Comparison of ENCODE assay signal across 17 cellular contexts in the genomic region with DNA sequence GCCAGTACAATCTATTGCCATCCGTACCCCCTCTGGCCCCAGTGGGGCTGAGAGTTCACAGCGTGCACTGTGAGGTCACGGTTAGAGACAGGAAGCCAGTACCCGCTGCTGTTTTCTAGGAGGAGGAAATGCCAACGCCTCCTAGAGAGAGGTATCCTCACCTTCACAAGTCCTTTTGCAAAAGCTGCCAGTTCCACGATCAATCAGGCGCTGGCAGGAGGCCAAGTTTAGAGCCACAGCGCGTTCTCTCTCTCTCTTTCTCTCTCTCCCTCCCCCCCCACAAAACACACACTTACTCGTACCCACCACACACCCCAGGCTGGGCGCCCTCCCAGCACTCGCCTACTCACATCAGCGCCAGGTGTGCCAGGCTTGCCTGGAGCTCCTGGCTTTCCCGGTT. TPM values are rescaled to one million over a fixed set of nuclear protein-coding genes. Genes with fewer than 3 reads are reported as not detected.
A peak's percentile ranks its signal among the peaks of the same experiment; 100 is the strongest.
DNase-seq lines count a peak whose midpoint lies in the region; ATAC-seq and TF ChIP-seq lines count a peak whose summit lies in the region.
"Had no signal": no experiment of that assay in that cellular context is flagged by ENCODE, and none has a peak within 500 bp of the region (broad histone marks: within the 10 kb centered on the region; RNA-seq: fewer than 3 reads in every experiment).

No MANE protein-coding gene starts in this region.

- CTCF ChIA-PET in HEK293T (lab: Yijun Ruan, JAX) = no interaction called here

- H3K9me3 ChIP-seq in BE2C (no peaks in the 10 kb centered on the region; the same call in 1 of the 2 replicates), HUES64 (ENCODE audit: insufficient read depth, low read depth, low read length) (no peaks in the 10 kb centered on the region), hepatocyte (ENCODE audit: low read depth) (no peaks in the 10 kb centered on the region)
- H3K9me3 ChIP-seq: gastroesophageal sphincter had no signal

- POLR2A ChIA-PET in HEK293T (lab: Yijun Ruan, JAX) = no interaction called here

- H2AFZ ChIP-seq in hepatocyte = no peak overlapping the region
- H2AFZ ChIP-seq: PC-9 had no signal

- DNase-seq in BE2C = peak; percentile 21
- DNase-seq in NCI-H345 (lab: John Stamatoyannopoulos, UW) = peak; percentile 96
- DNase-seq in hepatocyte (ENCODE audit: low spot score) = peak; percentile 23
- no peak for DNase-seq in HEK293T (ENCODE audit: extremely low spot score)
- DNase-seq in EL = no peak
- DNase-seq: activated naive CD4-positive, alpha-beta T cell treated with anti-CD3 and anti-CD28 coated beads, Interleukin-2, amount 10 ng/mL, durations not matched to agents 7 days and 5 days; DND-41; effector memory CD4-positive, alpha-beta T cell; PC-9; stimulated activated CD4-positive, alpha-beta T cell treated with anti-CD3 and anti-CD28 coated beads, Interleukin-4, amount 100 ng/mL, for 4 hours; stimulated activated naive CD4-positive, alpha-beta T cell treated with Interleukin-2 at 50 U/mL for 16 hours had no signal

- H3K27ac ChIP-seq in HUES64 (ENCODE audit: low read depth, low read length) = no peak overlapping the region
- H3K27ac ChIP-seq in hepatocyte = no peak overlapping the region
- H3K27ac ChIP-seq: gastroesophageal sphincter, PC-9 had no signal

- no peak for ATAC-seq in GM21825 (IDR thresholded peaks at IDR 0.05; ENCODE audit: unreplicated experiment)
- no peak for ATAC-seq in HG03108 (IDR thresholded peaks at IDR 0.05; ENCODE audit: unreplicated experiment)
- ATAC-seq: gastroesophageal sphincter had no signal

- no peaks in the 10 kb centered on the region for H3K36me3 ChIP-seq in BE2C
- H3K36me3 ChIP-seq in HUES64 (ENCODE audit: insufficient read depth, low read length) = no peaks in the 10 kb centered on the region
- H3K36me3 ChIP-seq in hepatocyte (replicated peaks; ENCODE audit: insufficient read depth, low read depth) = no peaks in the 10 kb centered on the region
- H3K36me3 ChIP-seq: gastroesophageal sphincter had no signal

- no peaks in the 10 kb centered on the region for H3K9me2 ChIP-seq in hepatocyte (replicated peaks; ENCODE audit: insufficient read depth)

- TF ChIP-seq CTCF in BE2C (IDR thresholded peaks at IDR 0.05; ENCODE audit: low read depth, low read length) (no peak), hepatocyte (IDR thresholded peaks at IDR 0.05; ENCODE audit: poor library complexity) (no peak)

- no peaks in the 10 kb centered on the region for H4K20me1 ChIP-seq in hepatocyte (ENCODE audit: insufficient read depth, poor library complexity, severe bottlenecking)

- no peak overlapping the region for H3K4me3 ChIP-seq in BE2C (ENCODE audit: low read depth, low read length)
- H3K4me3 ChIP-seq in HUES64 (ENCODE audit: low read length) = no peak overlapping the region
- H3K4me3 ChIP-seq in hepatocyte = no peak overlapping the region
- H3K4me3 ChIP-seq: gastroesophageal sphincter, PC-9 had no signal

- H3K27me3 ChIP-seq in BE2C (peaks cover 56% of the 10 kb centered on the region), HUES64 (ENCODE audit: insufficient read depth, low read length) (peaks cover 56% of the 10 kb centered on the region), hepatocyte (peaks cover 62% of the 10 kb centered on the region)

- H3K4me1 ChIP-seq in BE2C (no peaks in the 10 kb centered on the region), HUES64 (ENCODE audit: insufficient read depth, low read length) (peaks cover 12% of the 10 kb centered on the region; the same call in 1 of the 2 replicates), hepatocyte (ENCODE audit: insufficient read depth) (peaks cover 8% of the 10 kb centered on the region)

- H3K79me2 ChIP-seq in hepatocyte = no peaks in the 10 kb centered on the region

- H3K9ac ChIP-seq in HUES64 (ENCODE audit: low read depth, low read length) = peak overlapping the region; percentile 24; the same call in 1 of the 2 replicates

- 73% methylated on average over 14 of the region's 14 CpGs for WGBS in HUES64
- 66% methylated on average over 14 of the region's 14 CpGs for WGBS in hepatocyte (ENCODE audit: low lambda C conversion rate, missing lambda C conversion rate)

- no peak overlapping the region for H3K4me2 ChIP-seq in hepatocyte
- H3K4me2 ChIP-seq: PC-9 had no signal

TF ChIP-seq in HEK293T, 16 proteins besides CTCF, POLR2A, EP300 and RAD21:
- no peak for TF ChIP-seq ARNT (IDR thresholded peaks at IDR 0.05)
- no peak for TF ChIP-seq PKNOX1 (IDR thresholded peaks at IDR 0.05)
- TF ChIP-seq FOXK2 (IDR thresholded peaks at IDR 0.05) = no peak
- TF ChIP-seq LEF1 (IDR thresholded peaks at IDR 0.05; ENCODE audit: borderline replicate concordance) = no peak
- no peak for TF ChIP-seq ELF4 (IDR thresholded peaks at IDR 0.05)

RNA-seq across cellular contexts. Expression of gene COL9A1, which starts 22.4 kb away (rescaled TPM):
- polyA plus RNA-seq in BE2C (2012; ENCODE audit: insufficient read depth, insufficient read length, low read depth) = 0.17 TPM
- polyA plus RNA-seq in HUES64 (2013, experiment 1 of 2) = 7.9 TPM
- polyA plus RNA-seq in HUES64 (2013, experiment 2 of 2) = 10.1 TPM
- total RNA-seq in hepatocyte = 1.5 and 1.6 TPM in 2 replicates
- polyA plus RNA-seq in hepatocyte = 1.9 and 2.3 TPM in 2 replicates
- total RNA-seq: bronchial epithelial cell, PC-9 had no signal
- polyA plus RNA-seq: keratinocyte had no signal

Comparison
In these comparisons a context has a peak if more than half of its experiments do, and no peak if none do; other contexts are left out.
1. DNase-seq: peak in BE2C (single experiment), NCI-H345 (single experiment) and hepatocyte (single experiment); none in HEK293T (single experiment) and EL (single experiment).